ENCODE assay signal across 1 cellular context in the genomic region with DNA sequence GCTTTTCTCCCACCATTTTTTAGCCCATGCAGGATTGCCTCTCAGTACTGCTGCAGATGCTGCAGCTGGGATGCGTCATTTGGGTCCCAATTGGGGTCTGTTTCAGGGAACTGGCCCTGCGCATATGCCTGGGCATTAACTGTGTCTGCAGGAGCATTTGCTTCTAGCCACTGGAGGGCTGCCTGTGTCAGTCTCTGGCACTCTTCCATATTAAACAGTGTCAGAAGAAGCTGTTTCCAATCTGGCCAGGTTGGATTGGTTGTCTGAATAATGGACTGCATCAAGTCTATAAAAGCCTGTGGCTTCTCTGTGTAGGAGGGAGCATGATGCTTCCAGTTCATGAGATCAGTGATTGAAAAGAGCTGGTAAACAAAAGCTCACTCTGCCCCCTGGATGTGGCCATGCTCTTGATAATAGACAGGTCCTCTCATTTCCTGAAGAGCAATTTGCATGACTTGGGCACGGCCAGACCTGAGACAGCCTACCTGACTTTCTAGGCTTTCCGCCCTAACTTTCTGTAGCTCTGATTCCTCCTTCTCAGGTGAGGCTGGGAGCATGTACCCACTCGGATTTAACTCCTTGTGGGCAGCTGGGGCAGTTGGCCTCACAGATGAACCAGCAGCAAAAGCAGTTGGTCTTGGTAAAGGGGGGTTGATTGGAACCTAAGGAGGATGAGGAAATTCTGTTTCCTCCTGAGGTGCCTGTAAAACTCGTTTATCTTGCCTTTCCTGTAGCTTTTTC.
A peak's percentile ranks its signal among the peaks of the same experiment; 100 is the strongest.
TF ChIP-seq lines count a peak whose summit lies in the region.

No MANE protein-coding gene starts in this region.

TF ChIP-seq in HepG2, 621 proteins besides CTCF, POLR2A, EP300 and RAD21 (continued from another document and continues in another):
- TF ChIP-seq ZBTB4 (CRISPR knock-in tag; IDR thresholded peaks at IDR 0.05; ENCODE audit: borderline replicate concordance) = peak; percentile 34; the same call in 1 of the 2 replicates
- TF ChIP-seq, protein P1, sequence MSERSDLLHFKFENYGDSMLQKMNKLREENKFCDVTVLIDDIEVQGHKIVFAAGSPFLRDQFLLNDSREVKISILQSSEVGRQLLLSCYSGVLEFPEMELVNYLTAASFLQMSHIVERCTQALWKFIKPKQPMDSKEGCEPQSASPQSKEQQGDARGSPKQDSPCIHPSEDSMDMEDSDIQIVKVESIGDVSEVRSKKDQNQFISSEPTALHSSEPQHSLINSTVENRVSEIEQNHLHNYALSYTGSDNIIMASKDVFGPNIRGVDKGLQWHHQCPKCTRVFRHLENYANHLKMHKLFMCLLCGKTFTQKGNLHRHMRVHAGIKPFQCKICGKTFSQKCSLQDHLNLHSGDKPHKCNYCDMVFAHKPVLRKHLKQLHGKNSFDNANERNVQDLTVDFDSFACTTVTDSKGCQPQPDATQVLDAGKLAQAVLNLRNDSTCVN (CRISPR knock-in tag; IDR thresholded peaks at IDR 0.05; ENCODE audit: borderline replicate concordance) = no peak
- TF ChIP-seq PITX1 (CRISPR knock-in tag; IDR thresholded peaks at IDR 0.05) = no peak
- no peak for TF ChIP-seq U2AF2 (IDR thresholded peaks at IDR 0.05; ENCODE audit: low read depth, low read length)
- TF ChIP-seq ZNF33B (CRISPR knock-in tag; IDR thresholded peaks at IDR 0.05) = no peak
- TF ChIP-seq, protein P2, sequence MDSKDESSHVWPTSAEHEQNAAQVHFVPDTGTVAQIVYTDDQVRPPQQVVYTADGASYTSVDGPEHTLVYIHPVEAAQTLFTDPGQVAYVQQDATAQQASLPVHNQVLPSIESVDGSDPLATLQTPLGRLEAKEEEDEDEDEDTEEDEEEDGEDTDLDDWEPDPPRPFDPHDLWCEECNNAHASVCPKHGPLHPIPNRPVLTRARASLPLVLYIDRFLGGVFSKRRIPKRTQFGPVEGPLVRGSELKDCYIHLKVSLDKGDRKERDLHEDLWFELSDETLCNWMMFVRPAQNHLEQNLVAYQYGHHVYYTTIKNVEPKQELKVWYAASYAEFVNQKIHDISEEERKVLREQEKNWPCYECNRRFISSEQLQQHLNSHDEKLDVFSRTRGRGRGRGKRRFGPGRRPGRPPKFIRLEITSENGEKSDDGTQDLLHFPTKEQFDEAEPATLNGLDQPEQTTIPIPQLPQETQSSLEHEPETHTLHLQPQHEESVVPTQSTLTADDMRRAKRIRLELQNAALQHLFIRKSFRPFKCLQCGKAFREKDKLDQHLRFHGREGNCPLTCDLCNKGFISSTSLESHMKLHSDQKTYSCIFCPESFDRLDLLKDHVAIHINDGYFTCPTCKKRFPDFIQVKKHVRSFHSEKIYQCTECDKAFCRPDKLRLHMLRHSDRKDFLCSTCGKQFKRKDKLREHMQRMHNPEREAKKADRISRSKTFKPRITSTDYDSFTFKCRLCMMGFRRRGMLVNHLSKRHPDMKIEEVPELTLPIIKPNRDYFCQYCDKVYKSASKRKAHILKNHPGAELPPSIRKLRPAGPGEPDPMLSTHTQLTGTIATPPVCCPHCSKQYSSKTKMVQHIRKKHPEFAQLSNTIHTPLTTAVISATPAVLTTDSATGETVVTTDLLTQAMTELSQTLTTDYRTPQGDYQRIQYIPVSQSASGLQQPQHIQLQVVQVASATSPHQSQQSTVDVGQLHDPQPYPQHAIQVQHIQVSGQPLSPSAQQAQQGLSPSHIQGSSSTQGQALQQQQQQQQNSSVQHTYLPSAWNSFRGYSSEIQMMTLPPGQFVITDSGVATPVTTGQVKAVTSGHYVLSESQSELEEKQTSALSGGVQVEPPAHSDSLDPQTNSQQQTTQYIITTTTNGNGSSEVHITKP (CRISPR knock-in tag; IDR thresholded peaks at IDR 0.05; ENCODE audit: low read depth) = 0 out of 2 replicates have a peak, but pooled peaks have one; percentile 29
- TF ChIP-seq, protein P3, sequence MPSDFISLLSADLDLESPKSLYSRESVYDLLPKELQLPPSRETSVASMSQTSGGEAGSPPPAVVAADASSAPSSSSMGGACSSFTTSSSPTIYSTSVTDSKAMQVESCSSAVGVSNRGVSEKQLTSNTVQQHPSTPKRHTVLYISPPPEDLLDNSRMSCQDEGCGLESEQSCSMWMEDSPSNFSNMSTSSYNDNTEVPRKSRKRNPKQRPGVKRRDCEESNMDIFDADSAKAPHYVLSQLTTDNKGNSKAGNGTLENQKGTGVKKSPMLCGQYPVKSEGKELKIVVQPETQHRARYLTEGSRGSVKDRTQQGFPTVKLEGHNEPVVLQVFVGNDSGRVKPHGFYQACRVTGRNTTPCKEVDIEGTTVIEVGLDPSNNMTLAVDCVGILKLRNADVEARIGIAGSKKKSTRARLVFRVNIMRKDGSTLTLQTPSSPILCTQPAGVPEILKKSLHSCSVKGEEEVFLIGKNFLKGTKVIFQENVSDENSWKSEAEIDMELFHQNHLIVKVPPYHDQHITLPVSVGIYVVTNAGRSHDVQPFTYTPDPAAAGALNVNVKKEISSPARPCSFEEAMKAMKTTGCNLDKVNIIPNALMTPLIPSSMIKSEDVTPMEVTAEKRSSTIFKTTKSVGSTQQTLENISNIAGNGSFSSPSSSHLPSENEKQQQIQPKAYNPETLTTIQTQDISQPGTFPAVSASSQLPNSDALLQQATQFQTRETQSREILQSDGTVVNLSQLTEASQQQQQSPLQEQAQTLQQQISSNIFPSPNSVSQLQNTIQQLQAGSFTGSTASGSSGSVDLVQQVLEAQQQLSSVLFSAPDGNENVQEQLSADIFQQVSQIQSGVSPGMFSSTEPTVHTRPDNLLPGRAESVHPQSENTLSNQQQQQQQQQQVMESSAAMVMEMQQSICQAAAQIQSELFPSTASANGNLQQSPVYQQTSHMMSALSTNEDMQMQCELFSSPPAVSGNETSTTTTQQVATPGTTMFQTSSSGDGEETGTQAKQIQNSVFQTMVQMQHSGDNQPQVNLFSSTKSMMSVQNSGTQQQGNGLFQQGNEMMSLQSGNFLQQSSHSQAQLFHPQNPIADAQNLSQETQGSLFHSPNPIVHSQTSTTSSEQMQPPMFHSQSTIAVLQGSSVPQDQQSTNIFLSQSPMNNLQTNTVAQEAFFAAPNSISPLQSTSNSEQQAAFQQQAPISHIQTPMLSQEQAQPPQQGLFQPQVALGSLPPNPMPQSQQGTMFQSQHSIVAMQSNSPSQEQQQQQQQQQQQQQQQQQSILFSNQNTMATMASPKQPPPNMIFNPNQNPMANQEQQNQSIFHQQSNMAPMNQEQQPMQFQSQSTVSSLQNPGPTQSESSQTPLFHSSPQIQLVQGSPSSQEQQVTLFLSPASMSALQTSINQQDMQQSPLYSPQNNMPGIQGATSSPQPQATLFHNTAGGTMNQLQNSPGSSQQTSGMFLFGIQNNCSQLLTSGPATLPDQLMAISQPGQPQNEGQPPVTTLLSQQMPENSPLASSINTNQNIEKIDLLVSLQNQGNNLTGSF (CRISPR knock-in tag; IDR thresholded peaks at IDR 0.05) = no peak
- TF ChIP-seq ADNP (CRISPR knock-in tag; IDR thresholded peaks at IDR 0.05) = no peak
- TF ChIP-seq NFKB2 (CRISPR knock-in tag; IDR thresholded peaks at IDR 0.05; ENCODE audit: borderline replicate concordance) = 0 out of 2 replicates have a peak, but pooled peaks have one; percentile 12
- TF ChIP-seq FOSL1 (CRISPR knock-in tag; IDR thresholded peaks at IDR 0.05; ENCODE audit: borderline replicate concordance) = no peak
- TF ChIP-seq RXRB (CRISPR knock-in tag; IDR thresholded peaks at IDR 0.05; ENCODE audit: borderline replicate concordance) = no peak
- no peak for TF ChIP-seq NRL (CRISPR knock-in tag; IDR thresholded peaks at IDR 0.05; ENCODE audit: borderline replicate concordance)
- TF ChIP-seq, protein P4, sequence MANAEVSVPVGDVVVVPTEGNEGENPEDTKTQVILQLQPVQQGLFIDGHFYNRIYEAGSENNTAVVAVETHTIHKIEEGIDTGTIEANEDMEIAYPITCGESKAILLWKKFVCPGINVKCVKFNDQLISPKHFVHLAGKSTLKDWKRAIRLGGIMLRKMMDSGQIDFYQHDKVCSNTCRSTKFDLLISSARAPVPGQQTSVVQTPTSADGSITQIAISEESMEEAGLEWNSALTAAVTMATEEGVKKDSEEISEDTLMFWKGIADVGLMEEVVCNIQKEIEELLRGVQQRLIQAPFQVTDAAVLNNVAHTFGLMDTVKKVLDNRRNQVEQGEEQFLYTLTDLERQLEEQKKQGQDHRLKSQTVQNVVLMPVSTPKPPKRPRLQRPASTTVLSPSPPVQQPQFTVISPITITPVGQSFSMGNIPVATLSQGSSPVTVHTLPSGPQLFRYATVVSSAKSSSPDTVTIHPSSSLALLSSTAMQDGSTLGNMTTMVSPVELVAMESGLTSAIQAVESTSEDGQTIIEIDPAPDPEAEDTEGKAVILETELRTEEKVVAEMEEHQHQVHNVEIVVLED (CRISPR knock-in tag; IDR thresholded peaks at IDR 0.05; ENCODE audit: borderline replicate concordance) = peak; percentile 32; the same call in 1 of the 2 replicates
- TF ChIP-seq CENPT (CRISPR knock-in tag; IDR thresholded peaks at IDR 0.05; ENCODE audit: low read depth) = no peak
- no peak for TF ChIP-seq MIXL1 (CRISPR knock-in tag; IDR thresholded peaks at IDR 0.05)
- TF ChIP-seq POLR2AphosphoS2 (IDR thresholded peaks at IDR 0.05; ENCODE audit: low read depth, low read length) = no peak
- peak; percentile 59; the same call in 1 of the 2 replicates for TF ChIP-seq ERF (CRISPR knock-in tag; IDR thresholded peaks at IDR 0.05)
- TF ChIP-seq ZNF703 (CRISPR knock-in tag; IDR thresholded peaks at IDR 0.05; ENCODE audit: borderline replicate concordance) = no peak
- TF ChIP-seq ZNF136 (CRISPR knock-in tag; IDR thresholded peaks at IDR 0.05; ENCODE audit: low read depth) = 0 out of 2 replicates have a peak, but pooled peaks have one; percentile 25
- 0 out of 2 replicates have a peak, but pooled peaks have one; percentile 2 for TF ChIP-seq ZNF142 (CRISPR knock-in tag; IDR thresholded peaks at IDR 0.05)
- TF ChIP-seq, protein P5, sequence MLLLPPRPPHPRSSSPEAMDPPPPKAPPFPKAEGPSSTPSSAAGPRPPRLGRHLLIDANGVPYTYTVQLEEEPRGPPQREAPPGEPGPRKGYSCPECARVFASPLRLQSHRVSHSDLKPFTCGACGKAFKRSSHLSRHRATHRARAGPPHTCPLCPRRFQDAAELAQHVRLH (CRISPR knock-in tag; IDR thresholded peaks at IDR 0.05; ENCODE audit: borderline replicate concordance, low read depth) = 0 out of 2 replicates have a peak, but pooled peaks have one; percentile 70
- TF ChIP-seq, protein P6, sequence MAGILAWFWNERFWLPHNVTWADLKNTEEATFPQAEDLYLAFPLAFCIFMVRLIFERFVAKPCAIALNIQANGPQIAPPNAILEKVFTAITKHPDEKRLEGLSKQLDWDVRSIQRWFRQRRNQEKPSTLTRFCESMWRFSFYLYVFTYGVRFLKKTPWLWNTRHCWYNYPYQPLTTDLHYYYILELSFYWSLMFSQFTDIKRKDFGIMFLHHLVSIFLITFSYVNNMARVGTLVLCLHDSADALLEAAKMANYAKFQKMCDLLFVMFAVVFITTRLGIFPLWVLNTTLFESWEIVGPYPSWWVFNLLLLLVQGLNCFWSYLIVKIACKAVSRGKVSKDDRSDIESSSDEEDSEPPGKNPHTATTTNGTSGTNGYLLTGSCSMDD (CRISPR knock-in tag; IDR thresholded peaks at IDR 0.05) = no peak
